ENCODE assay signal across 1 cellular context in the genomic region with DNA sequence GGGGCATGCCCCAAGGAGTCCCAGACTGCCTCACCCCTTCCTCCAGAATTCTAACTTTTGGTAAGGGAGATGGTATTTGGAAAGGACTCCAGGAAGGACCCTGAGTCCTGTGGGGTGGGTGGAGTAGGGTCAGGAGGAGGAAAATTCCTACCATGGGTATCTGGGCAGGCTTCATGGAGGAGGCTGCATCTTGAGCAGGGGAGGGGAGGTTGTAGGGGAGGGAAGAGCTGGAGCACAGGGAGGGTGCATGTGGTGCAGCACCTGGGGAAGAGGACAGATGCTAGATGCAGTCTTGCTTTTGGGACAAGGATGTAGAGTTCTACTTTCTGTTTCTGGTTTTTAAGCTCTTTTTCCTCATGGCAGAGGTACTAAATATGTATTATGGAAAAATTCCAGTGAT.
TF ChIP-seq lines count a peak whose summit lies in the region.

No MANE protein-coding gene starts in this region.

TF ChIP-seq in K562, 482 proteins besides CTCF, POLR2A, EP300 and RAD21:
- TF ChIP-seq ZFP36 (IDR thresholded peaks at IDR 0.05; ENCODE audit: low read depth, low read length, partially characterized antibody): peak; percentile 58
- TF ChIP-seq ZNF717 (CRISPR knock-in tag; IDR thresholded peaks at IDR 0.05): no peak
